ENCODE assay signal across 27 cellular contexts in genomic region chr20:40694246-40694645, GRCh38. TPM values are rescaled to one million over a fixed set of nuclear protein-coding genes. Genes with fewer than 3 reads are reported as not detected.
DNase-seq lines count a peak whose midpoint lies in the region; ATAC-seq, FAIRE-seq and TF ChIP-seq lines count a peak whose summit lies in the region.
"Had no signal": no experiment of that assay in that cellular context is flagged by ENCODE, and none has a peak within 500 bp of the region (broad histone marks: within the 10 kb centered on the region; RNA-seq: fewer than 3 reads in every experiment).

No MANE protein-coding gene starts in this region.

- POLR2A ChIA-PET in HepG2 (lab: Yijun Ruan, JAX) (no interaction called here), RWPE1 (lab: Yijun Ruan, JAX; ENCODE audit: low non-redundant PET) (no interaction called here)

- H2AFZ ChIP-seq in HepG2 (ENCODE audit: low read length) = no peak overlapping the region
- H2AFZ ChIP-seq in parathyroid adenoma = no peak overlapping the region

- no peak overlapping the region for H3K4me3 ChIP-seq in HepG2 (replicated peaks in 1 of 3; ENCODE audit: insufficient read depth in 1 of 3, low read depth in 2 of 3, low read length in 3 of 3)
- H3K4me3 ChIP-seq in right lobe of liver = no peak overlapping the region
- no peak overlapping the region for H3K4me3 ChIP-seq in parathyroid adenoma (ENCODE audit: low read depth, low read length)
- H3K4me3 ChIP-seq: BLaER1, GM12878 had no signal

- H3K27ac ChIP-seq in HepG2 (ENCODE audit: extremely low read length, insufficient read depth, low read length) = no peak overlapping the region
- no peak overlapping the region for H3K27ac ChIP-seq in right lobe of liver
- H3K27ac ChIP-seq in parathyroid adenoma = peak overlapping the region; percentile 98
- H3K27ac ChIP-seq in RWPE1 = no peak overlapping the region
- H3K27ac ChIP-seq: BLaER1 had no signal

- no peak overlapping the region for H3K9ac ChIP-seq in HepG2 (ENCODE audit: insufficient read depth, low read depth, low read length)
- H3K9ac ChIP-seq in parathyroid adenoma = no peak overlapping the region
- H3K9ac ChIP-seq: BLaER1 had no signal

- TF ChIP-seq RAD21 in HepG2 (CRISPR knock-in tag; IDR thresholded peaks at IDR 0.05) = no peak

- H3K4me1 ChIP-seq in HepG2 (ENCODE audit: insufficient read depth, low read length) = peaks cover 6% of the 10 kb centered on the region; the same call in 1 of the 2 replicates
- peaks cover 0 to 4% (median 0%) of the 10 kb centered on the region in 4 donors for H3K4me1 ChIP-seq in right lobe of liver
- H3K4me1 ChIP-seq in parathyroid adenoma = peaks cover 64% of the 10 kb centered on the region
- H3K4me1 ChIP-seq: BE2C, BLaER1 had no signal

- ATAC-seq in HepG2 (no peak), right lobe of liver (no peak), GM21367 (IDR thresholded peaks at IDR 0.05; ENCODE audit: unreplicated experiment) (no peak)
- ATAC-seq: GM12878 had no signal

- 7% methylated on average over 3 of the region's 3 CpGs for WGBS in HepG2 (ENCODE audit: low lambda C conversion rate)
- WGBS in right lobe of liver (ENCODE audit: insufficient coverage, low coverage, low lambda C conversion rate, missing lambda C conversion rate) = 74% methylated on average over 3 of the region's 3 CpGs

- no peak overlapping the region for H3K4me2 ChIP-seq in HepG2 (ENCODE audit: low read depth, low read length)
- no peak overlapping the region for H3K4me2 ChIP-seq in parathyroid adenoma (ENCODE audit: low read length)
- H3K4me2 ChIP-seq: BLaER1 had no signal

- H3K36me3 ChIP-seq in HepG2 (replicated peaks in 1 of 2; ENCODE audit: control insufficient read depth in 1 of 2, insufficient read depth in 2 of 2, low read length in 2 of 2) (no peaks in the 10 kb centered on the region), right lobe of liver (no peaks in the 10 kb centered on the region), parathyroid adenoma (ENCODE audit: control insufficient read depth, insufficient read depth, low read length) (no peaks in the 10 kb centered on the region)
- H3K36me3 ChIP-seq: BE2C, BLaER1 had no signal

- DNase-seq in HepG2 (ENCODE audit: low spot score) (no peak), right lobe of liver (no peak), myocyte (ENCODE audit: low read depth) (peak; percentile 63), RWPE1 (ENCODE audit: low spot score) (no peak), MV-4-11 (lab: John Stamatoyannopoulos, UW) (no peak)
- DNase-seq: 8988T; ACHN; BE2C; C1 segment of cervical spinal cord; CD4-positive, alpha-beta memory T cell; CD4-positive, CD25-positive, alpha-beta regulatory T cell; CD8-positive, alpha-beta memory T cell; COR-L47; DMS 273 treated with DMSO at 0.1 percent for 48 hours; DMS153; DMS53; DMS79; DND-41; EL; GDM1 had no signal

- intact Hi-C loops in HepG2 (cut with micrococcal nuclease; ENCODE audit: unreplicated experiment) (loop anchor here (10.0 kb wide), 2 partner anchors 1429 to 1579 kb away; no protein-coding TSS in a partner anchor), right lobe of liver (cut with DNase I) (loop anchor here in 1 of 2 donors (10.0 kb wide), 1 partner anchor 429 kb away; no protein-coding TSS in a partner anchor)

- TF ChIP-seq EP300 in HepG2 (IDR thresholded peaks at IDR 0.05; ENCODE audit: low read depth in 2 of 2, low read length in 2 of 2) (no peak), HepG2 (CRISPR knock-in tag; IDR thresholded peaks at IDR 0.05; ENCODE audit: borderline replicate concordance) (no peak)

- H4K20me1 ChIP-seq in HepG2 (ENCODE audit: insufficient read depth, low read length) = no peaks in the 10 kb centered on the region; the same call in 1 of the 2 replicates

- CTCF ChIA-PET in HepG2 (lab: Yijun Ruan, JAX; ENCODE audit: low intra/inter-chr PET ratio, low total read pairs) = no interaction called here
- CTCF ChIA-PET in RWPE1 (lab: Yijun Ruan, JAX) = interaction anchor here (0.6 kb wide), 1 partner anchor 536 kb away, joined by 3 read pairs; no protein-coding TSS in a partner anchor

- in situ Hi-C loops in HepG2 (cut with HindIII; ENCODE audit: extremely low pct_ligation_motif_present, low pct_unique_long_range_greater_than_20kb) = loop anchor here (5.0 to 10.0 kb wide), 2 partner anchors 432 to 1419 kb away; no protein-coding TSS in a partner anchor

- H3K79me2 ChIP-seq in HepG2 (ENCODE audit: insufficient read depth, low read length) (no peaks in the 10 kb centered on the region), parathyroid adenoma (no peaks in the 10 kb centered on the region)

- H3K9me3 ChIP-seq in HepG2 (ENCODE audit: low read length) = no peaks in the 10 kb centered on the region
- H3K9me3 ChIP-seq in right lobe of liver = no peaks in the 10 kb centered on the region
- H3K9me3 ChIP-seq in parathyroid adenoma (ENCODE audit: control insufficient read depth, low read length) = no peaks in the 10 kb centered on the region
- H3K9me3 ChIP-seq: BE2C had no signal

- TF ChIP-seq CTCF in HepG2 (CRISPR knock-in tag; IDR thresholded peaks at IDR 0.05) (no peak), right lobe of liver (IDR thresholded peaks at IDR 0.05) (no peak), parathyroid adenoma (IDR thresholded peaks at IDR 0.05) (no peak), RWPE1 (conservative IDR thresholded peaks at IDR 0.05; ENCODE audit: low read depth) (no peak)

- peak; percentile 61 for FAIRE-seq in HepG2 (lab: Jason Lieb, UNC)
- FAIRE-seq: A204.1, GM12878, GM12892, GM18507 had no signal

- TF ChIP-seq POLR2A in HepG2 (IDR thresholded peaks at IDR 0.05; ENCODE audit: insufficient read depth in 1 of 2, low read depth in 2 of 2, low read length in 2 of 2) (no peak), right lobe of liver (IDR thresholded peaks at IDR 0.05) (no peak)

- BruUV-seq in HepG2 (replicated peaks; lab: Mats Ljungman, UMichigan) = no TSS peak

- H3K27me3 ChIP-seq in HepG2 (ENCODE audit: control insufficient read depth in 1 of 2, insufficient read depth in 2 of 2, low read length in 2 of 2) (peaks cover 0 to 18% of the 10 kb centered on the region in 2 experiments; a peak in 1 of 5 replicates), right lobe of liver (no peaks in the 10 kb centered on the region), parathyroid adenoma (ENCODE audit: control insufficient read depth, insufficient read depth, low read length) (no peaks in the 10 kb centered on the region)

TF ChIP-seq in HepG2, 621 proteins besides CTCF, POLR2A, EP300 and RAD21 (continues in another document):
- no peak for TF ChIP-seq ZBTB38 (CRISPR knock-in tag; IDR thresholded peaks at IDR 0.05)
- TF ChIP-seq ZNF160 (CRISPR knock-in tag; IDR thresholded peaks at IDR 0.05) = no peak
- no peak for TF ChIP-seq DMAP1 (CRISPR knock-in tag; IDR thresholded peaks at IDR 0.05)
- no peak for TF ChIP-seq NONO (IDR thresholded peaks at IDR 0.05)
- TF ChIP-seq NONO (CRISPR knock-in tag; conservative IDR thresholded peaks at IDR 0.05) = no peak
- TF ChIP-seq ZNF136 (CRISPR knock-in tag; IDR thresholded peaks at IDR 0.05; ENCODE audit: low read depth) = no peak
- no peak for TF ChIP-seq GPN1 (CRISPR knock-in tag; IDR thresholded peaks at IDR 0.05; ENCODE audit: borderline replicate concordance)

RNA-seq across cellular contexts. Expression of gene MAFB, which starts 5.2 kb away (rescaled TPM):
- total RNA-seq in HepG2 (2016; rRNA removed; fragmentation: Illumina TruSeq; extraction: Trizol) = 0.11 and 0.18 TPM in 2 replicates
- total RNA-seq in HepG2 (2016; cell fraction: cytosol; rRNA removed; fragmentation: Illumina TruSeq; extraction: Trizol; ENCODE audit: low read depth) = not detected in 2 replicates
- total RNA-seq in HepG2 (2016; cell fraction: insoluble cytoplasmic fraction; rRNA removed; fragmentation: Illumina TruSeq; extraction: Trizol) = 0.06 and 0.27 TPM in 2 replicates
- total RNA-seq in HepG2 (2016; cell fraction: membrane; rRNA removed; fragmentation: Illumina TruSeq; extraction: Trizol) = 0.03 and 0.09 TPM in 2 replicates
- 0.13 and 0.25 TPM in 2 replicates for total RNA-seq in HepG2 (2016; cell fraction: nucleus; rRNA removed; fragmentation: Illumina TruSeq; extraction: Trizol)
- 0.08 and 0.14 TPM in 2 replicates for polyA plus RNA-seq in HepG2 (2011; rRNA removed)
- 0.04 and 0.10 TPM in 2 replicates for polyA plus RNA-seq in HepG2 (2011; cell fraction: cytosol; rRNA removed)
- polyA plus RNA-seq in HepG2 (2011; cell fraction: nucleus; rRNA removed) = 0.14 and 0.24 TPM in 2 replicates
- 0.11 and 0.28 TPM in 2 replicates for polyA plus RNA-seq in HepG2 (2012)
- not detected in 2 replicates for polyA plus RNA-seq in HepG2 (2016; cell fraction: cytosol; fragmentation: Illumina TruSeq; extraction: Trizol; ENCODE audit: low read depth)
- polyA plus RNA-seq in HepG2 (2016; cell fraction: insoluble cytoplasmic fraction; fragmentation: Illumina TruSeq; extraction: Trizol; ENCODE audit: low read depth) = 0.26 and 0.32 TPM in 2 replicates
- polyA plus RNA-seq in HepG2 (2016; cell fraction: membrane; fragmentation: Illumina TruSeq; extraction: Trizol; ENCODE audit: low read depth) = 0.05 and 0.07 TPM in 2 replicates
- polyA plus RNA-seq in HepG2 (2016; cell fraction: nucleus; fragmentation: Illumina TruSeq; extraction: Trizol; ENCODE audit: insufficient read depth, low read depth) = 0.39 and 0.52 TPM in 2 replicates
- 0.06 and 0.98 TPM in 2 replicates for polyA minus RNA-seq in HepG2 (2011; rRNA and poly(A)+ RNA removed; ENCODE audit: low replicate concordance)
- polyA minus RNA-seq in HepG2 (2011; cell fraction: cytosol; rRNA and poly(A)+ RNA removed) = 0.18 and 0.20 TPM in 2 replicates
- polyA minus RNA-seq in HepG2 (2011; cell fraction: nucleus; rRNA and poly(A)+ RNA removed) = 0.12 and 0.13 TPM in 2 replicates
- 10 to 100 TPM; 16.6 to 32.3 (median 22.5) TPM for total RNA-seq in right lobe of liver
- 0.37 and 0.78 TPM in 2 replicates for total RNA-seq in myocyte
- 0.53 TPM for polyA plus RNA-seq in myocyte (2012)
- total RNA-seq: CD4-positive, CD25-positive, alpha-beta regulatory T cell; GM12878 had no signal
- polyA plus RNA-seq: CD8-positive, alpha-beta memory T cell had no signal
